In genomic region chr20:45919536-45919933, GRCh38 we compare ENCODE assay signal across 1 cellular context.
TF ChIP-seq lines count a peak whose summit lies in the region.

No MANE protein-coding gene starts in this region.

TF ChIP-seq in HepG2, 621 proteins besides CTCF, POLR2A, EP300 and RAD21 (continued from another document and continues in another):
- no peak for TF ChIP-seq GMEB2 (CRISPR knock-in tag; IDR thresholded peaks at IDR 0.05; ENCODE audit: low read depth)
- TF ChIP-seq ZNF263 (CRISPR knock-in tag; IDR thresholded peaks at IDR 0.05): peak; percentile 76
- TF ChIP-seq, protein P1, sequence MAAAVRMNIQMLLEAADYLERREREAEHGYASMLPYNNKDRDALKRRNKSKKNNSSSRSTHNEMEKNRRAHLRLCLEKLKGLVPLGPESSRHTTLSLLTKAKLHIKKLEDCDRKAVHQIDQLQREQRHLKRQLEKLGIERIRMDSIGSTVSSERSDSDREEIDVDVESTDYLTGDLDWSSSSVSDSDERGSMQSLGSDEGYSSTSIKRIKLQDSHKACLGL (CRISPR knock-in tag; IDR thresholded peaks at IDR 0.05): no peak
- peak; percentile 97 for TF ChIP-seq FOXA3 (CRISPR knock-in tag; IDR thresholded peaks at IDR 0.05)
- TF ChIP-seq ZNF142 (CRISPR knock-in tag; IDR thresholded peaks at IDR 0.05): no peak
- TF ChIP-seq GATAD1 (CRISPR knock-in tag; IDR thresholded peaks at IDR 0.05): 0 out of 2 replicates have a peak, but pooled peaks have one; percentile 22
- TF ChIP-seq ZFP91 (CRISPR knock-in tag; IDR thresholded peaks at IDR 0.05; ENCODE audit: borderline replicate concordance): 0 out of 2 replicates have a peak, but pooled peaks have one; percentile 33
- no peak for TF ChIP-seq ARNT (IDR thresholded peaks at IDR 0.05)
- TF ChIP-seq, protein P2, sequence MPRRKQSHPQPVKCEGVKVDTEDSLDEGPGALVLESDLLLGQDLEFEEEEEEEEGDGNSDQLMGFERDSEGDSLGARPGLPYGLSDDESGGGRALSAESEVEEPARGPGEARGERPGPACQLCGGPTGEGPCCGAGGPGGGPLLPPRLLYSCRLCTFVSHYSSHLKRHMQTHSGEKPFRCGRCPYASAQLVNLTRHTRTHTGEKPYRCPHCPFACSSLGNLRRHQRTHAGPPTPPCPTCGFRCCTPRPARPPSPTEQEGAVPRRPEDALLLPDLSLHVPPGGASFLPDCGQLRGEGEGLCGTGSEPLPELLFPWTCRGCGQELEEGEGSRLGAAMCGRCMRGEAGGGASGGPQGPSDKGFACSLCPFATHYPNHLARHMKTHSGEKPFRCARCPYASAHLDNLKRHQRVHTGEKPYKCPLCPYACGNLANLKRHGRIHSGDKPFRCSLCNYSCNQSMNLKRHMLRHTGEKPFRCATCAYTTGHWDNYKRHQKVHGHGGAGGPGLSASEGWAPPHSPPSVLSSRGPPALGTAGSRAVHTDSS (CRISPR knock-in tag; conservative IDR thresholded peaks at IDR 0.05): no peak
- TF ChIP-seq MXI1 (IDR thresholded peaks at IDR 0.05; ENCODE audit: borderline replicate concordance, low read depth, low read length): no peak; the same call in 2 of the 3 replicates
- TF ChIP-seq ZNF605 (CRISPR knock-in tag; IDR thresholded peaks at IDR 0.05): no peak
- TF ChIP-seq TEF (CRISPR knock-in tag; IDR thresholded peaks at IDR 0.05): no peak
- TF ChIP-seq TEAD2 (CRISPR knock-in tag; IDR thresholded peaks at IDR 0.05): no peak
- TF ChIP-seq NCOA1 (CRISPR knock-in tag; IDR thresholded peaks at IDR 0.05): no peak
- TF ChIP-seq ZNF256 (CRISPR knock-in tag; conservative IDR thresholded peaks at IDR 0.05): no peak
- TF ChIP-seq ZNF430 (CRISPR knock-in tag; IDR thresholded peaks at IDR 0.05): no peak
- TF ChIP-seq, protein P3, sequence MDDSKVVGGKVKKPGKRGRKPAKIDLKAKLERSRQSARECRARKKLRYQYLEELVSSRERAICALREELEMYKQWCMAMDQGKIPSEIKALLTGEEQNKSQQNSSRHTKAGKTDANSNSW (CRISPR knock-in tag; IDR thresholded peaks at IDR 0.05; ENCODE audit: borderline replicate concordance): no peak
- TF ChIP-seq, protein P4, sequence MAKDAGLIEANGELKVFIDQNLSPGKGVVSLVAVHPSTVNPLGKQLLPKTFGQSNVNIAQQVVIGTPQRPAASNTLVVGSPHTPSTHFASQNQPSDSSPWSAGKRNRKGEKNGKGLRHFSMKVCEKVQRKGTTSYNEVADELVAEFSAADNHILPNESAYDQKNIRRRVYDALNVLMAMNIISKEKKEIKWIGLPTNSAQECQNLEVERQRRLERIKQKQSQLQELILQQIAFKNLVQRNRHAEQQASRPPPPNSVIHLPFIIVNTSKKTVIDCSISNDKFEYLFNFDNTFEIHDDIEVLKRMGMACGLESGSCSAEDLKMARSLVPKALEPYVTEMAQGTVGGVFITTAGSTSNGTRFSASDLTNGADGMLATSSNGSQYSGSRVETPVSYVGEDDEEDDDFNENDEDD (CRISPR knock-in tag; IDR thresholded peaks at IDR 0.05; ENCODE audit: borderline replicate concordance): no peak
- TF ChIP-seq NFIC (IDR thresholded peaks at IDR 0.05; ENCODE audit: low read length): no peak
- TF ChIP-seq PAWR (CRISPR knock-in tag; IDR thresholded peaks at IDR 0.05; ENCODE audit: borderline replicate concordance): no peak
- TF ChIP-seq TARDBP (CRISPR knock-in tag; IDR thresholded peaks at IDR 0.05): no peak
- no peak for TF ChIP-seq SOX13 (IDR thresholded peaks at IDR 0.05)
- no peak; a peak in 1 of 4 replicates for TF ChIP-seq SOX13 (CRISPR knock-in tag; conservative IDR thresholded peaks at IDR 0.05 in 1 of 2, IDR thresholded peaks at IDR 0.05 in 1 of 2)
- TF ChIP-seq, protein P5, sequence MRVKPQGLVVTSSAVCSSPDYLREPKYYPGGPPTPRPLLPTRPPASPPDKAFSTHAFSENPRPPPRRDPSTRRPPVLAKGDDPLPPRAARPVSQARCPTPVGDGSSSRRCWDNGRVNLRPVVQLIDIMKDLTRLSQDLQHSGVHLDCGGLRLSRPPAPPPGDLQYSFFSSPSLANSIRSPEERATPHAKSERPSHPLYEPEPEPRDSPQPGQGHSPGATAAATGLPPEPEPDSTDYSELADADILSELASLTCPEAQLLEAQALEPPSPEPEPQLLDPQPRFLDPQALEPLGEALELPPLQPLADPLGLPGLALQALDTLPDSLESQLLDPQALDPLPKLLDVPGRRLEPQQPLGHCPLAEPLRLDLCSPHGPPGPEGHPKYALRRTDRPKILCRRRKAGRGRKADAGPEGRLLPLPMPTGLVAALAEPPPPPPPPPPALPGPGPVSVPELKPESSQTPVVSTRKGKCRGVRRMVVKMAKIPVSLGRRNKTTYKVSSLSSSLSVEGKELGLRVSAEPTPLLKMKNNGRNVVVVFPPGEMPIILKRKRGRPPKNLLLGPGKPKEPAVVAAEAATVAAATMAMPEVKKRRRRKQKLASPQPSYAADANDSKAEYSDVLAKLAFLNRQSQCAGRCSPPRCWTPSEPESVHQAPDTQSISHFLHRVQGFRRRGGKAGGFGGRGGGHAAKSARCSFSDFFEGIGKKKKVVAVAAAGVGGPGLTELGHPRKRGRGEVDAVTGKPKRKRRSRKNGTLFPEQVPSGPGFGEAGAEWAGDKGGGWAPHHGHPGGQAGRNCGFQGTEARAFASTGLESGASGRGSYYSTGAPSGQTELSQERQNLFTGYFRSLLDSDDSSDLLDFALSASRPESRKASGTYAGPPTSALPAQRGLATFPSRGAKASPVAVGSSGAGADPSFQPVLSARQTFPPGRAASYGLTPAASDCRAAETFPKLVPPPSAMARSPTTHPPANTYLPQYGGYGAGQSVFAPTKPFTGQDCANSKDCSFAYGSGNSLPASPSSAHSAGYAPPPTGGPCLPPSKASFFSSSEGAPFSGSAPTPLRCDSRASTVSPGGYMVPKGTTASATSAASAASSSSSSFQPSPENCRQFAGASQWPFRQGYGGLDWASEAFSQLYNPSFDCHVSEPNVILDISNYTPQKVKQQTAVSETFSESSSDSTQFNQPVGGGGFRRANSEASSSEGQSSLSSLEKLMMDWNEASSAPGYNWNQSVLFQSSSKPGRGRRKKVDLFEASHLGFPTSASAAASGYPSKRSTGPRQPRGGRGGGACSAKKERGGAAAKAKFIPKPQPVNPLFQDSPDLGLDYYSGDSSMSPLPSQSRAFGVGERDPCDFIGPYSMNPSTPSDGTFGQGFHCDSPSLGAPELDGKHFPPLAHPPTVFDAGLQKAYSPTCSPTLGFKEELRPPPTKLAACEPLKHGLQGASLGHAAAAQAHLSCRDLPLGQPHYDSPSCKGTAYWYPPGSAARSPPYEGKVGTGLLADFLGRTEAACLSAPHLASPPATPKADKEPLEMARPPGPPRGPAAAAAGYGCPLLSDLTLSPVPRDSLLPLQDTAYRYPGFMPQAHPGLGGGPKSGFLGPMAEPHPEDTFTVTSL (CRISPR knock-in tag; IDR thresholded peaks at IDR 0.05; ENCODE audit: borderline replicate concordance): peak; percentile 60; the same call in 1 of the 2 replicates
- TF ChIP-seq SALL1 (CRISPR knock-in tag; IDR thresholded peaks at IDR 0.05): peak; percentile 78
- no peak for TF ChIP-seq CBX5 (CRISPR knock-in tag; IDR thresholded peaks at IDR 0.05; ENCODE audit: borderline replicate concordance)
- TF ChIP-seq ZNF12 (CRISPR knock-in tag; IDR thresholded peaks at IDR 0.05): 0 out of 2 replicates have a peak, but pooled peaks have one; percentile 20
- TF ChIP-seq, protein P6, sequence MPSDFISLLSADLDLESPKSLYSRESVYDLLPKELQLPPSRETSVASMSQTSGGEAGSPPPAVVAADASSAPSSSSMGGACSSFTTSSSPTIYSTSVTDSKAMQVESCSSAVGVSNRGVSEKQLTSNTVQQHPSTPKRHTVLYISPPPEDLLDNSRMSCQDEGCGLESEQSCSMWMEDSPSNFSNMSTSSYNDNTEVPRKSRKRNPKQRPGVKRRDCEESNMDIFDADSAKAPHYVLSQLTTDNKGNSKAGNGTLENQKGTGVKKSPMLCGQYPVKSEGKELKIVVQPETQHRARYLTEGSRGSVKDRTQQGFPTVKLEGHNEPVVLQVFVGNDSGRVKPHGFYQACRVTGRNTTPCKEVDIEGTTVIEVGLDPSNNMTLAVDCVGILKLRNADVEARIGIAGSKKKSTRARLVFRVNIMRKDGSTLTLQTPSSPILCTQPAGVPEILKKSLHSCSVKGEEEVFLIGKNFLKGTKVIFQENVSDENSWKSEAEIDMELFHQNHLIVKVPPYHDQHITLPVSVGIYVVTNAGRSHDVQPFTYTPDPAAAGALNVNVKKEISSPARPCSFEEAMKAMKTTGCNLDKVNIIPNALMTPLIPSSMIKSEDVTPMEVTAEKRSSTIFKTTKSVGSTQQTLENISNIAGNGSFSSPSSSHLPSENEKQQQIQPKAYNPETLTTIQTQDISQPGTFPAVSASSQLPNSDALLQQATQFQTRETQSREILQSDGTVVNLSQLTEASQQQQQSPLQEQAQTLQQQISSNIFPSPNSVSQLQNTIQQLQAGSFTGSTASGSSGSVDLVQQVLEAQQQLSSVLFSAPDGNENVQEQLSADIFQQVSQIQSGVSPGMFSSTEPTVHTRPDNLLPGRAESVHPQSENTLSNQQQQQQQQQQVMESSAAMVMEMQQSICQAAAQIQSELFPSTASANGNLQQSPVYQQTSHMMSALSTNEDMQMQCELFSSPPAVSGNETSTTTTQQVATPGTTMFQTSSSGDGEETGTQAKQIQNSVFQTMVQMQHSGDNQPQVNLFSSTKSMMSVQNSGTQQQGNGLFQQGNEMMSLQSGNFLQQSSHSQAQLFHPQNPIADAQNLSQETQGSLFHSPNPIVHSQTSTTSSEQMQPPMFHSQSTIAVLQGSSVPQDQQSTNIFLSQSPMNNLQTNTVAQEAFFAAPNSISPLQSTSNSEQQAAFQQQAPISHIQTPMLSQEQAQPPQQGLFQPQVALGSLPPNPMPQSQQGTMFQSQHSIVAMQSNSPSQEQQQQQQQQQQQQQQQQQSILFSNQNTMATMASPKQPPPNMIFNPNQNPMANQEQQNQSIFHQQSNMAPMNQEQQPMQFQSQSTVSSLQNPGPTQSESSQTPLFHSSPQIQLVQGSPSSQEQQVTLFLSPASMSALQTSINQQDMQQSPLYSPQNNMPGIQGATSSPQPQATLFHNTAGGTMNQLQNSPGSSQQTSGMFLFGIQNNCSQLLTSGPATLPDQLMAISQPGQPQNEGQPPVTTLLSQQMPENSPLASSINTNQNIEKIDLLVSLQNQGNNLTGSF (CRISPR knock-in tag; IDR thresholded peaks at IDR 0.05): no peak
- no peak for TF ChIP-seq TBL1XR1 (IDR thresholded peaks at IDR 0.05; ENCODE audit: borderline replicate concordance, low read length, partially characterized antibody)
- no peak for TF ChIP-seq RFXAP (CRISPR knock-in tag; IDR thresholded peaks at IDR 0.05; ENCODE audit: borderline replicate concordance)
- TF ChIP-seq MEF2D (CRISPR knock-in tag; IDR thresholded peaks at IDR 0.05): no peak; the same call in 1 of the 2 replicates
- no peak for TF ChIP-seq ZNF678 (CRISPR knock-in tag; IDR thresholded peaks at IDR 0.05)
